In genomic region chr6:133890941-133891813, GRCh38 we compare ENCODE assay signal across 7 cellular contexts. TPM values are rescaled to one million over a fixed set of nuclear protein-coding genes. Genes with fewer than 3 reads are reported as not detected.
DNase-seq lines count a peak whose midpoint lies in the region; ATAC-seq and TF ChIP-seq lines count a peak whose summit lies in the region.

No MANE protein-coding gene starts in this region.

- H4K20me1 ChIP-seq in GM23338 (replicated peaks; ENCODE audit: insufficient read depth) = no peaks in the 10 kb centered on the region

- H3K27ac Mint-ChIP-seq in GM23338 (no peak overlapping the region), type B pancreatic cell (no peak overlapping the region)

- H3K4me2 ChIP-seq in GM23338 = peak overlapping the region; percentile 86

- ATAC-seq in GM23338 = peak; percentile 14
- ATAC-seq in RWPE2 (ENCODE audit: low read depth) = peak; percentile 49

- TF ChIP-seq CTCF in GM23338 (conservative IDR thresholded peaks at IDR 0.05; ENCODE audit: low read depth in 2 of 2) (no peak), RWPE2 (IDR thresholded peaks at IDR 0.05; ENCODE audit: poor library complexity, severe bottlenecking) (no peak), type B pancreatic cell (conservative IDR thresholded peaks at IDR 0.05) (no peak)

- peaks cover 15% of the 10 kb centered on the region; the same call in 1 of the 2 replicates for H3F3A ChIP-seq in GM23338 (replicated peaks; ENCODE audit: low read depth)

- peaks cover 52% of the 10 kb centered on the region for H3K4me1 ChIP-seq in GM23338 (ENCODE audit: insufficient read depth)
- H3K4me1 ChIP-seq in RWPE2 (ENCODE audit: insufficient read depth, poor library complexity, severe bottlenecking) = no peaks in the 10 kb centered on the region

- H3K27me3 Mint-ChIP-seq in GM23338 (ENCODE audit: insufficient read depth, low read depth, poor library complexity) (peaks cover 85% of the 10 kb centered on the region), type B pancreatic cell (peaks cover 99% of the 10 kb centered on the region)

- no peaks in the 10 kb centered on the region for H3K9me3 ChIP-seq in RWPE2 (ENCODE audit: severe bottlenecking)

- H3K9me2 ChIP-seq in GM23338 (ENCODE audit: insufficient read depth) = no peaks in the 10 kb centered on the region

- peak overlapping the region; percentile 73 for H3K4me3 ChIP-seq in GM23338
- H3K4me3 ChIP-seq in RWPE2 (ENCODE audit: severe bottlenecking) = peak overlapping the region; percentile 19

- no peaks in the 10 kb centered on the region for H3K36me3 Mint-ChIP-seq in GM23338 (ENCODE audit: low read depth)
- H3K36me3 Mint-ChIP-seq in type B pancreatic cell = no peaks in the 10 kb centered on the region

- DNase-seq in GM23338 (ENCODE audit: low spot score) = peak; percentile 80
- no peak for DNase-seq in RWPE2 (ENCODE audit: low spot score)
- DNase-seq in dedifferentiated amniotic fluid mesenchymal stem cell (ENCODE audit: extremely low spot score) = peak; percentile 29
- peak; percentile 13 for DNase-seq in medulla oblongata (ENCODE audit: extremely low spot score)
- no peak for DNase-seq in type B pancreatic cell (ENCODE audit: extremely low spot score, unreplicated experiment)
- DNase-seq in substantia nigra (lab: John Stamatoyannopoulos, UW) = no peak
- DNase-seq in DMS153 (lab: John Stamatoyannopoulos, UW) = no peak

- H3K4me3 Mint-ChIP-seq in GM23338 = peak overlapping the region; percentile 67
- H3K4me3 Mint-ChIP-seq in type B pancreatic cell = peak overlapping the region; percentile 81

- H3K9me3 Mint-ChIP-seq in GM23338 = no peaks in the 10 kb centered on the region; the same call in 2 of the 3 replicates
- H3K9me3 Mint-ChIP-seq in type B pancreatic cell = no peaks in the 10 kb centered on the region

- H3K36me3 ChIP-seq in GM23338 (ENCODE audit: insufficient read depth) (no peaks in the 10 kb centered on the region; the same call in 1 of the 2 replicates), RWPE2 (ENCODE audit: low read depth) (no peaks in the 10 kb centered on the region)

- H3K79me2 ChIP-seq in GM23338 (replicated peaks; ENCODE audit: insufficient read depth) = no peaks in the 10 kb centered on the region

- H2AFZ ChIP-seq in GM23338 = peak overlapping the region; percentile 47; the same call in 1 of the 2 replicates

- peaks cover 51% of the 10 kb centered on the region for H3K4me1 Mint-ChIP-seq in GM23338
- H3K4me1 Mint-ChIP-seq in type B pancreatic cell (ENCODE audit: unreplicated experiment) = peaks cover 31% of the 10 kb centered on the region

- peaks cover 100% of the 10 kb centered on the region for H3K27me3 ChIP-seq in GM23338 (ENCODE audit: insufficient read depth)
- H3K27me3 ChIP-seq in RWPE2 (ENCODE audit: insufficient read depth, poor library complexity, severe bottlenecking) = peaks cover 99% of the 10 kb centered on the region

- no peak overlapping the region for H3K27ac ChIP-seq in GM23338 (ENCODE audit: low read depth)
- H3K27ac ChIP-seq in RWPE2 (ENCODE audit: poor library complexity, severe bottlenecking) = no peak overlapping the region
- H3K27ac ChIP-seq in substantia nigra (ENCODE audit: low read depth, low read length, poor library complexity, severe bottlenecking) = no peak overlapping the region

TF ChIP-seq in GM23338, 12 proteins besides CTCF, POLR2A, EP300 and RAD21:
- TF ChIP-seq EZH2 (IDR thresholded peaks at IDR 0.05; ENCODE audit: low read depth, unreplicated experiment) (peak; percentile 94), ZNF114 (CRISPR knock-in tag; IDR thresholded peaks at IDR 0.05) (no peak), REST (IDR thresholded peaks at IDR 0.05; ENCODE audit: unreplicated experiment) (no peak), EZH2phosphoT487 (IDR thresholded peaks at IDR 0.05; ENCODE audit: unreplicated experiment) (peak; percentile 57), STAT1 (IDR thresholded peaks at IDR 0.05; ENCODE audit: unreplicated experiment) (no peak)

RNA-seq across cellular contexts. Expression of gene TCF21, which starts 2.3 kb away (rescaled TPM):
- 0.08 and 0.17 TPM in 2 replicates for total RNA-seq in GM23338 (2014; rRNA removed; shearing (Covaris generic))
- 0.05 and 0.19 TPM in 2 replicates for polyA plus RNA-seq in GM23338 (2016; fragmentation: Nextera tagmentation; extraction: Ambion mirVana)
- 0.36 and 1.3 TPM in 2 replicates for total RNA-seq in type B pancreatic cell (ENCODE audit: low replicate concordance)

Comparison
In these comparisons a context has a peak if more than half of its experiments do, and no peak if none do; other contexts are left out.
1. DNase-seq: peak in GM23338 (single experiment), dedifferentiated amniotic fluid mesenchymal stem cell (single experiment) and medulla oblongata (single experiment); none in RWPE2 (single experiment), type B pancreatic cell (single experiment), substantia nigra (0 of 49) and DMS153 (single experiment).